In genomic region chr5:69450116-69450515, GRCh38 we compare ENCODE assay signal across 13 cellular contexts. TPM values are rescaled to one million over a fixed set of nuclear protein-coding genes. Genes with fewer than 3 reads are reported as not detected.
DNase-seq lines count a peak whose midpoint lies in the region; ATAC-seq, FAIRE-seq and TF ChIP-seq lines count a peak whose summit lies in the region.
"Had no signal": no experiment of that assay in that cellular context is flagged by ENCODE, and none has a peak within 500 bp of the region (broad histone marks: within the 10 kb centered on the region; RNA-seq: fewer than 3 reads in every experiment).

No MANE protein-coding gene starts in this region.

- no peak overlapping the region for H3K4me3 ChIP-seq in GM12878
- no peak overlapping the region for H3K4me3 ChIP-seq in WERI-Rb-1 (ENCODE audit: low read depth, low read length)
- H3K4me3 ChIP-seq: psoas muscle had no signal

- RAD21 ChIA-PET in GM12878 (lab: Charles Lee; ENCODE audit: unreplicated experiment): no interaction called here

- no TSS peak for BruUV-seq in GM12878 (replicated peaks; lab: Mats Ljungman, UMichigan)

- TF ChIP-seq CTCF in GM12878 (IDR thresholded peaks at IDR 0.05 in 2 of 3, conservative IDR thresholded peaks at IDR 0.05 in 1 of 3; ENCODE audit: control insufficient read depth in 2 of 3, extremely low read depth in 1 of 3, insufficient read depth in 1 of 3, low read depth in 3 of 3, low read length in 3 of 3) (no peak), WERI-Rb-1 (IDR thresholded peaks at IDR 0.05; ENCODE audit: low read depth, low read length) (no peak)

- H4K20me1 ChIP-seq in GM12878 (ENCODE audit: control insufficient read depth, insufficient read depth): no peaks in the 10 kb centered on the region

- no peak overlapping the region for H3K9ac ChIP-seq in GM12878 (ENCODE audit: control insufficient read depth, insufficient read depth, low read length)

- no peak for ATAC-seq in GM12878
- ATAC-seq in GM18517 (IDR thresholded peaks at IDR 0.05; ENCODE audit: unreplicated experiment): no peak
- ATAC-seq in GM18502 (IDR thresholded peaks at IDR 0.05; ENCODE audit: poor library complexity, unreplicated experiment): no peak
- no peak for ATAC-seq in GM18861 (IDR thresholded peaks at IDR 0.05; ENCODE audit: unreplicated experiment)
- ATAC-seq: psoas muscle had no signal

- FAIRE-seq in GM12878 (lab: Jason Lieb, UNC): peak; percentile 75

- intact Hi-C loops in GM12878 (cut with micrococcal nuclease; ENCODE audit: unreplicated experiment): no loop called here

- SMC1A ChIA-PET in GM12878 (lab: Charles Lee; ENCODE audit: uncharacterized antibody, unreplicated experiment): no interaction called here

- H3K27ac ChIP-seq in GM12878 (ENCODE audit: control insufficient read depth, insufficient read depth) (no peak overlapping the region), WERI-Rb-1 (no peak overlapping the region)
- H3K27ac ChIP-seq: psoas muscle had no signal

- DNase-seq in AG20443 (ENCODE audit: low spot score): peak; percentile 73
- peak; percentile 96 for DNase-seq in M059J (ENCODE audit: low read depth)
- no peak for DNase-seq in GM12878 (ENCODE audit: low read depth, low spot score)
- DNase-seq in inferior parietal cortex (ENCODE audit: extremely low spot score): peak; percentile 7
- no peak for DNase-seq in WERI-Rb-1
- DNase-seq: activated T-cell treated with anti-CD3 and anti-CD28 coated beads, Interleukin-2, amount 50 U/mL, for 24 hours; caudate nucleus; CD8-positive, alpha-beta memory T cell; NCI-H187 treated with DMSO at 0.1 percent for 48 hours; psoas muscle had no signal

- H3K4me2 ChIP-seq in GM12878 (ENCODE audit: control insufficient read depth, insufficient read depth): no peak overlapping the region

- no peak overlapping the region for H2AFZ ChIP-seq in GM12878 (ENCODE audit: control insufficient read depth, low read depth, low read length)

- no peaks in the 10 kb centered on the region for H3K9me3 ChIP-seq in GM12878 (replicated peaks; ENCODE audit: control insufficient read depth, insufficient read depth, low read length)
- no peaks in the 10 kb centered on the region for H3K9me3 ChIP-seq in WERI-Rb-1 (ENCODE audit: severe bottlenecking)
- H3K9me3 ChIP-seq: psoas muscle had no signal

- H3K36me3 ChIP-seq in GM12878 (ENCODE audit: control insufficient read depth in 2 of 2, insufficient read depth in 2 of 2, low read length in 1 of 2) (no peaks in the 10 kb centered on the region), WERI-Rb-1 (no peaks in the 10 kb centered on the region)

- 94% methylated on average over 1 of the region's 1 CpG for WGBS in GM12878 (ENCODE audit: insufficient coverage, insufficient replicate concordance, low lambda C conversion rate, missing lambda C conversion rate)

- TF ChIP-seq POLR2A in GM12878 (IDR thresholded peaks at IDR 0.05; ENCODE audit: low read depth, low read length): no peak

- no peaks in the 10 kb centered on the region for H3K79me2 ChIP-seq in GM12878 (ENCODE audit: control insufficient read depth, insufficient read depth, low read length)

- H3K4me1 ChIP-seq in GM12878 (ENCODE audit: control insufficient read depth, insufficient read depth, low read length): no peaks in the 10 kb centered on the region
- H3K4me1 ChIP-seq: psoas muscle had no signal

- POLR2A ChIA-PET in GM12878 (lab: Charles Lee): no interaction called here

- CTCF ChIA-PET in GM12878 (lab: Yijun Ruan, JAX): no interaction called here

- no peak for TF ChIP-seq EP300 in GM12878 (IDR thresholded peaks at IDR 0.05; ENCODE audit: borderline replicate concordance in 1 of 2, control insufficient read depth in 1 of 2, low read depth in 2 of 2, low read length in 2 of 2)

- in situ Hi-C loops in GM12878 (cut with MboI): no loop called here

- no peaks in the 10 kb centered on the region for H3K27me3 ChIP-seq in GM12878 (replicated peaks in 1 of 2; ENCODE audit: control insufficient read depth in 2 of 2, insufficient read depth in 2 of 2, low read length in 1 of 2)
- H3K27me3 ChIP-seq in WERI-Rb-1 (ENCODE audit: insufficient read depth, low read depth, severe bottlenecking): no peaks in the 10 kb centered on the region

- no peak for TF ChIP-seq RAD21 in GM12878 (IDR thresholded peaks at IDR 0.05; ENCODE audit: insufficient read depth, low read depth, low read length)

TF ChIP-seq in GM12878, 131 proteins besides CTCF, POLR2A, EP300 and RAD21 (continues in another document):
- TF ChIP-seq YY1 (IDR thresholded peaks at IDR 0.05; ENCODE audit: low read depth, low read length) (no peak), RELA (IDR thresholded peaks at IDR 0.05; ENCODE audit: borderline replicate concordance, partially characterized antibody) (no peak), EED (IDR thresholded peaks at IDR 0.05; ENCODE audit: low read depth) (no peak), ZNF207 (IDR thresholded peaks at IDR 0.05; ENCODE audit: borderline replicate concordance) (no peak), SMAD1 (IDR thresholded peaks at IDR 0.05; ENCODE audit: low read depth, partially characterized antibody) (no peak), BACH1 (IDR thresholded peaks at IDR 0.05; ENCODE audit: borderline replicate concordance) (no peak), KDM1A (IDR thresholded peaks at IDR 0.05; ENCODE audit: borderline replicate concordance) (no peak), JUND (IDR thresholded peaks at IDR 0.05; ENCODE audit: low read depth, low read length) (no peak), CEBPZ (IDR thresholded peaks at IDR 0.05; ENCODE audit: low read depth, low read length) (no peak)

RNA-seq across cellular contexts. Expression of gene MARVELD2, which starts 35.2 kb away (rescaled TPM):
- total RNA-seq in M059J (2014; rRNA removed; shearing (Covaris generic)): 4.1 and 5.7 TPM in 2 replicates
- 3.9 and 4.4 TPM in 2 replicates for total RNA-seq in GM12878 (2013; cell fraction: nucleolus; rRNA removed)
- total RNA-seq in GM12878 (2014; rRNA removed): 4.9 and 6.7 TPM in 2 replicates
- total RNA-seq in GM12878 (2014; rRNA removed; fragmentation: Illumina TruSeq; extraction: Trizol): 6.2 TPM in 2 replicates
- 6.1 and 6.2 TPM in 2 replicates for total RNA-seq in GM12878 (2021)
- polyA plus RNA-seq in GM12878 (2011; ENCODE audit: low read depth): 0.88 TPM
- 0.37 and 0.53 TPM in 2 replicates for polyA plus RNA-seq in GM12878 (2011; rRNA removed)
- 0.32 and 0.33 TPM in 2 replicates for polyA plus RNA-seq in GM12878 (2011; cell fraction: cytosol; rRNA removed)
- 0.31 TPM in 2 replicates for polyA plus RNA-seq in GM12878 (2011; cell fraction: nucleus; rRNA removed)
- polyA plus RNA-seq in GM12878 (2012): 1.1 and 1.2 TPM in 2 replicates
- polyA plus RNA-seq in GM12878 (2014; fragmentation: Illumina TruSeq; extraction: Trizol): 4.0 and 6.4 TPM in 2 replicates
- 1 to 10 TPM; 2.3 to 3.5 TPM for polyA plus RNA-seq in GM12878 (2014; fragmentation: Nextera tagmentation; extraction: Ambion mirVana)
- polyA plus RNA-seq in GM12878 (2014; rRNA removed): 4.0 and 4.5 TPM in 2 replicates
- 1 to 10 TPM; 3.3 to 3.6 TPM for polyA plus RNA-seq in GM12878 (2016; fragmentation: Nextera tagmentation; extraction: Ambion mirVana)
- polyA minus RNA-seq in GM12878 (2011; rRNA and poly(A)+ RNA removed): 0.95 and 1.5 TPM in 2 replicates
- 0.40 TPM in 1 of 2 replicates, not detected in the other for polyA minus RNA-seq in GM12878 (2011; cell fraction: cytosol; rRNA and poly(A)+ RNA removed)
- 1.8 and 1.9 TPM in 2 replicates for polyA minus RNA-seq in GM12878 (2011; cell fraction: nucleus; rRNA and poly(A)+ RNA removed)

RNA-seq across cellular contexts. Expression of gene OCLN, which starts 42.5 kb away (rescaled TPM):
- 15.7 and 24.4 TPM in 2 replicates for total RNA-seq in M059J (2014; rRNA removed; shearing (Covaris generic))
- 68.1 and 70.4 TPM in 2 replicates for total RNA-seq in GM12878 (2013; cell fraction: nucleolus; rRNA removed)
- total RNA-seq in GM12878 (2014; rRNA removed): 26.4 and 27.8 TPM in 2 replicates
- 26.5 and 28.3 TPM in 2 replicates for total RNA-seq in GM12878 (2014; rRNA removed; fragmentation: Illumina TruSeq; extraction: Trizol)
- 25.6 and 26.6 TPM in 2 replicates for total RNA-seq in GM12878 (2021)
- 5.3 TPM for polyA plus RNA-seq in GM12878 (2011; ENCODE audit: low read depth)
- 2.0 and 3.2 TPM in 2 replicates for polyA plus RNA-seq in GM12878 (2011; rRNA removed)
- 0.72 and 1.0 TPM in 2 replicates for polyA plus RNA-seq in GM12878 (2011; cell fraction: cytosol; rRNA removed)
- 2.0 and 3.1 TPM in 2 replicates for polyA plus RNA-seq in GM12878 (2011; cell fraction: nucleus; rRNA removed)
- 4.3 and 6.2 TPM in 2 replicates for polyA plus RNA-seq in GM12878 (2012)
- 15.6 and 27.0 TPM in 2 replicates for polyA plus RNA-seq in GM12878 (2014; fragmentation: Illumina TruSeq; extraction: Trizol)
- 1 to 10 TPM; 4.7 to 8.9 TPM for polyA plus RNA-seq in GM12878 (2014; fragmentation: Nextera tagmentation; extraction: Ambion mirVana)
- 17.4 and 17.8 TPM in 2 replicates for polyA plus RNA-seq in GM12878 (2014; rRNA removed)
- polyA plus RNA-seq in GM12878 (2016; fragmentation: Nextera tagmentation; extraction: Ambion mirVana): 10 to 100 TPM; 16.7 to 17.3 TPM
- 4.0 and 4.9 TPM in 2 replicates for polyA minus RNA-seq in GM12878 (2011; rRNA and poly(A)+ RNA removed)
- 0.80 and 1.5 TPM in 2 replicates for polyA minus RNA-seq in GM12878 (2011; cell fraction: cytosol; rRNA and poly(A)+ RNA removed)
- polyA minus RNA-seq in GM12878 (2011; cell fraction: nucleus; rRNA and poly(A)+ RNA removed): 2.1 and 4.8 TPM in 2 replicates

Comparison
In these comparisons a context has a peak if more than half of its experiments do, and no peak if none do; other contexts are left out.
1. DNase-seq: peak in AG20443 (single experiment), M059J (single experiment) and inferior parietal cortex (single experiment); none in GM12878 (single experiment) and WERI-Rb-1 (single experiment).